Comparison of ENCODE assay signal across 16 cellular contexts in the genomic region with DNA sequence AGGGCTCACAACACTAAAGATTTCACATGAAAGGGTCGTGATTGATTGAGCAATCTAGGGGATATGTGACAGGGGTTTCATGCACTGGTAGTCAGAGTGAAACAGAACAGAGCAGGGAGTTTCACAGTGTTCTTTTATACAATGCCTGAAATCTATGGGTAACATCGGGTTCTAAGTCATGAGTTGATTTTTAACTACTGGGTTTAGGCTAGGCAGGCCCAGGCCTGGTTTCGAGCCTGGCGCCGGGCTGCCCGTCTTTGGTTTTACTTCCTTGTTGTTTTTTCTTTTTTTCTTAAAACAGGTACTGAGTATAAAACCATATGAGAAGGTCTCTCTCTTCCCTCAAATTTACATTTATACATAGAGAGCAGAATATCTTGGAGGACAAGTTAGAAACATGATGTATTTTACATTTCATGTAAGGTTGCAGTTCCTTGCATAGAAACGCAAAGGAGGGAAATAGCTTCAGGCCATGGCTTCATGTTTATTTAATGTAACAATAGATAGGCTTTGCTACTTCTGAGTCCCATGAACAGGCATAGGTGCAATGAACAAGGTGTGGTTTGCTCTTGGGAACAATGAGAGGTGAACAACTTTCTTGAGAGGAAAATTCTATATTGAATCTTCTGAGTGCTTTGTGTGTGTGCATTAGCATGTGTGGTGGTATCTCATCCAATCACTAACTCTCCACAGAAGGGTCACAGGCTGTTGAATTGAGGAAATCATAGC.
DNase-seq lines count a peak whose midpoint lies in the region; ATAC-seq and TF ChIP-seq lines count a peak whose summit lies in the region.
"Had no signal": no experiment of that assay in that cellular context is flagged by ENCODE, and none has a peak within 500 bp of the region (broad histone marks: within the 10 kb centered on the region; RNA-seq: fewer than 3 reads in every experiment).

No MANE protein-coding gene starts in this region.

- H3K27me3 ChIP-seq in gastrocnemius medialis, result no peaks in the 10 kb centered on the region
- H3K27me3 ChIP-seq: BLaER1 had no signal

- H3K36me3 ChIP-seq in mucosa of descending colon (ENCODE audit: low read depth), result no peaks in the 10 kb centered on the region
- H3K36me3 ChIP-seq in gastrocnemius medialis, result no peaks in the 10 kb centered on the region
- H3K36me3 ChIP-seq: BLaER1 had no signal

- H3K4me3 ChIP-seq in mucosa of descending colon (no peak overlapping the region), gastrocnemius medialis (no peak overlapping the region)
- H3K4me3 ChIP-seq: BLaER1, GM23248 had no signal

- no peak for DNase-seq in mucosa of descending colon
- DNase-seq in gastrocnemius medialis, result no peak
- no peak for DNase-seq in NCI-H146 treated with DMSO at 0.1 percent for 48 hours (lab: John Stamatoyannopoulos, UW; ENCODE audit: unreplicated experiment)
- no peak for DNase-seq in pons (ENCODE audit: low spot score)
- DNase-seq: 8988T; AML-193; CD4-positive, CD25-positive, alpha-beta regulatory T cell; DMS53; GM23248; H9 had no signal

- H3K9me3 ChIP-seq in mucosa of descending colon (no peaks in the 10 kb centered on the region), gastrocnemius medialis (no peaks in the 10 kb centered on the region)
- H3K9me3 ChIP-seq: BLaER1 had no signal

- intact Hi-C loops in mucosa of descending colon (cut with DNase I, micrococcal nuclease) (no loop called here), gastrocnemius medialis (cut with DNase I; ENCODE audit: low total_unique reads) (no loop called here)

- ATAC-seq in HG02678 (IDR thresholded peaks at IDR 0.05; ENCODE audit: unreplicated experiment) (peak; percentile 63), esophagus mucosa (peak; percentile 88), mucosa of descending colon (peak; percentile 36), gastrocnemius medialis (no peak), GM21390 (IDR thresholded peaks at IDR 0.05; ENCODE audit: unreplicated experiment) (no peak)
- ATAC-seq: HepG2 had no signal

- H3K27ac ChIP-seq in C4-2B (no peak overlapping the region), gastrocnemius medialis (no peak overlapping the region)
- H3K27ac ChIP-seq: BLaER1, GM23248 had no signal

- TF ChIP-seq POLR2A in gastrocnemius medialis (IDR thresholded peaks at IDR 0.05), result no peak

- H3K4me1 ChIP-seq in mucosa of descending colon (ENCODE audit: low read depth), result no peaks in the 10 kb centered on the region
- no peaks in the 10 kb centered on the region for H3K4me1 ChIP-seq in gastrocnemius medialis
- H3K4me1 ChIP-seq: BLaER1 had no signal

- in situ Hi-C loops in gastrocnemius medialis (cut with MboI; ENCODE audit: low sequenced_read_pairs in 4 of 4), result no loop called here

- 0 out of 2 replicates have a peak, but pooled peaks have one; percentile 0 for TF ChIP-seq CTCF in C4-2B (conservative IDR thresholded peaks at IDR 0.05)
- no peak for TF ChIP-seq CTCF in mucosa of descending colon (IDR thresholded peaks at IDR 0.05)
- no peak for TF ChIP-seq CTCF in gastrocnemius medialis (IDR thresholded peaks at IDR 0.05 in 4 of 5, conservative IDR thresholded peaks at IDR 0.05 in 1 of 5)

Comparison
In these comparisons a context has a peak if more than half of its experiments do, and no peak if none do; other contexts are left out.
1. ATAC-seq: peak in HG02678 (single experiment), esophagus mucosa (single experiment) and mucosa of descending colon (single experiment); none in gastrocnemius medialis (0 of 2) and GM21390 (single experiment).